Comparison of ENCODE assay signal across 20 cellular contexts in the genomic region with DNA sequence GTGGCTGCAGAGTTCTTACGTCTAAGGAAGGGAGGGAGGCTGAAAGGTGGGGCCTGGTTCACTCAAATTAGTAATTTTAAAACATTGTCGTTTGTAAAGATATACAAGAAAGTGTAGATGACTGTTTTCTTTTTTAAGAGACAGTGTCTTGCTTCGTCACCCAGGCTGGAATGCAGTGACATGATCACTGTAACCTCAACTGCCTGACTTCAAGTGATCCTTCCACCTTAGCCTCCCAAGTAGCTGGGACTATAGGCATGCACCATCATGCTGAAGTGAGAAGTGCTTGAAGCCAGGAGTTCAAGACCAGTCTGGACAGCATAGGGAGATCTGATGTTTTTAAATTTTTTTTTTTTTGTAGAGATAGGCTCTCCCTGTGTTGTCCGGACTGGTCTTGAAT.
"Had no signal": no experiment of that assay in that cellular context is flagged by ENCODE, and none has a peak within 500 bp of the region (broad histone marks: within the 10 kb centered on the region; RNA-seq: fewer than 3 reads in every experiment).

No MANE protein-coding gene starts in this region.

- FAIRE-seq: colon, RCC 7860 had no signal

- DNase-seq: activated CD4-positive, alpha-beta T cell treated with anti-CD3 and anti-CD28 coated beads for 36 hours; activated CD4-positive, alpha-beta T cell treated with anti-CD3 and anti-CD28 coated beads, Interleukin-2, amount 50 U/mL, for 1 hour; activated CD4-positive, CD25-positive, alpha-beta regulatory T cell; activated CD8-positive, alpha-beta memory T cell treated with anti-CD3 and anti-CD28 coated beads, Interleukin-2, amount 50 U/mL, for 4 hours; activated CD8-positive, alpha-beta T cell treated with anti-CD3 and anti-CD28 coated beads for 36 hours; activated gamma-delta T cell treated with Interleukin-2 at 50 U/mL for 16 hours; activated naive CD4-positive, alpha-beta T cell treated with anti-CD3 and anti-CD28 coated beads, Interleukin-2, amount 10 ng/mL, durations not matched to agents 7 days and 5 days; activated naive CD8-positive, alpha-beta T cell treated with anti-CD3 and anti-CD28 coated beads for 36 hours; activated T-cell treated with anti-CD3 and anti-CD28 coated beads, Interleukin-2, amount 50 U/mL, for 72 hours; cerebellar nuclear complex; Kasumi-1; NCI-H1048; NCI-H146; NCI-H187 treated with DMSO at 0.1 percent for 48 hours; NCI-H226; NCI-H526; PC-3; SHP77 had no signal
